ENCODE assay signal across 10 cellular contexts in the genomic region with DNA sequence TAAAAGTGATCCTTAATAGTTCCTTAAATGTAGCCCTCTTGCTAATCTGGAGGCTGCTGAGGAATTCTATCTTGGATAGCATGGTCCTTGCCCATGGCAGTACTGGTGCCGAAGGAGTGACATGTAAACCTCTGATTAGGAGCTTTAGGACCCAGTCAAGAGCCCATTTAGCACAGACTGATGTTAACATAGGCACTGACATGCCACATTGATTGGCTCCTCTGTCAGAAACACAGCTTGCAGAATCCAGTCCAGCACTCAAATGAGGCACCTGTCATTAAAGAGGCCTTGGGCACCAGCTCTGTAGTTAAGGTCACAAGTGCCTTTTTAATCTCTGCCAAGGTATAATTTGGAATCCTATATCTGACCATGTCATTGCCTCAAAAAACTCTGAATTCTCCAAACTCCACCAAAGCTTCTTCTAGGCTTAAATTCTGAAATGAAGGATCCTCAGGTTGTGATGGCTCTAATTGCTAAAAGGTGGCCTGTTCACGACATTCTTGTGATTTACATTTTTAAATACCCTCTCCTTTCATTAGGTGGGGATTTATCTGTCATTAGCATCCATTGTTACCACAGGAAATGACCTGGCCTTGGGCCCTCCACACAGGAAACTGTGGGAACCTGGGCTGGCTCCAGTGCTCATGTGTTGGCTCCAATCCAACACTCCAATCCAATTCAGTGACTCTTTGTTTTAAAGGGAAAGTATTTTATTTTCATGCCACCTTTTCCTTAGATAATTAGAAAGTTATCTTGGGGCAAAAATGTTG. TPM values are rescaled to one million over a fixed set of nuclear protein-coding genes. Genes with fewer than 3 reads are reported as not detected.
DNase-seq lines count a peak whose midpoint lies in the region; ATAC-seq, FAIRE-seq and TF ChIP-seq lines count a peak whose summit lies in the region.
"Had no signal": no experiment of that assay in that cellular context is flagged by ENCODE, and none has a peak within 500 bp of the region (broad histone marks: within the 10 kb centered on the region; RNA-seq: fewer than 3 reads in every experiment).

No MANE protein-coding gene starts in this region.

- H3K79me2 ChIP-seq in endothelial cell of umbilical vein (ENCODE audit: control insufficient read depth, insufficient read depth, low read length): no peaks in the 10 kb centered on the region

- H3K9me1 ChIP-seq in endothelial cell of umbilical vein (replicated peaks; ENCODE audit: control insufficient read depth, extremely low read depth, insufficient read depth, low read length): no peaks in the 10 kb centered on the region

- WGBS in small intestine, 3 donors: 59 to 67% (median 60%) methylated on average over 2 of the region's 2 CpGs

- H3K4me1 ChIP-seq in endothelial cell of umbilical vein (ENCODE audit: control insufficient read depth, extremely low read depth, insufficient read depth, low read length): peaks cover 35% of the 10 kb centered on the region
- H3K4me1 ChIP-seq in small intestine (ENCODE audit: control insufficient read depth in 2 of 2, insufficient read depth in 1 of 2, low read depth in 1 of 2, low read length in 1 of 2): no peaks in the 10 kb centered on the region

- peak overlapping the region; percentile 72 for H3K27ac ChIP-seq in endothelial cell of umbilical vein (ENCODE audit: insufficient read depth, low read depth, low read length)
- H3K27ac ChIP-seq in small intestine (ENCODE audit: low read depth in 1 of 2, low read length in 1 of 2): peak overlapping the region in 1 of 2 donors; percentile 2

- H3K9me3 ChIP-seq in endothelial cell of umbilical vein (replicated peaks; ENCODE audit: control insufficient read depth, insufficient read depth, low read length) (no peaks in the 10 kb centered on the region), small intestine (ENCODE audit: control insufficient read depth, low read depth) (no peaks in the 10 kb centered on the region)

- FAIRE-seq in endothelial cell of umbilical vein (lab: Jason Lieb, UNC): peak; percentile 94
- no peak for FAIRE-seq in small intestine (lab: Jason Lieb, UNC)

- H3K4me2 ChIP-seq in endothelial cell of umbilical vein (ENCODE audit: insufficient read depth, low read length): peak overlapping the region; percentile 72

- H3K4me3 ChIP-seq in endothelial cell of umbilical vein (replicated peaks in 1 of 3; ENCODE audit: insufficient read depth in 1 of 3, low read depth in 1 of 3, low read length in 3 of 3) (peak overlapping the region in 1 of 3 experiments; percentile 3), small intestine (ENCODE audit: low read depth in 1 of 2, low read length in 2 of 2) (no peak overlapping the region)

- H3K9ac ChIP-seq in endothelial cell of umbilical vein (replicated peaks; ENCODE audit: extremely low read depth, insufficient read depth, low read length): no peak overlapping the region

- TF ChIP-seq POLR2A in endothelial cell of umbilical vein (IDR thresholded peaks at IDR 0.05; ENCODE audit: low read depth, low read length): peak; percentile 50

- DNase-seq in NCI-H82 (lab: John Stamatoyannopoulos, UW): peak; percentile 46
- DNase-seq in NCI-H82 treated with DMSO at 0.1 percent for 48 hours (lab: John Stamatoyannopoulos, UW; ENCODE audit: unreplicated experiment): no peak
- DNase-seq in NCI-H510A treated with DMSO at 0.1 percent for 48 hours (lab: John Stamatoyannopoulos, UW): peak; percentile 14
- peak; percentile 88 for DNase-seq in endothelial cell of umbilical vein (ENCODE audit: low read depth, low spot score)
- peak; percentile 19 for DNase-seq in small intestine
- DNase-seq in SK-N-DZ (ENCODE audit: low spot score): no peak
- no peak for DNase-seq in activated naive CD8-positive, alpha-beta T cell treated with anti-CD3 and anti-CD28 coated beads for 36 hours
- DNase-seq: activated naive CD4-positive, alpha-beta T cell treated with anti-CD3 and anti-CD28 coated beads, Interleukin-2, amount 10 ng/mL, durations not matched to agents 7 days and 5 days; NCI-H526 had no signal

- no peak overlapping the region for H2AFZ ChIP-seq in endothelial cell of umbilical vein (ENCODE audit: low read depth, low read length)

- POLR2A ChIA-PET in endothelial cell of umbilical vein (lab: Charles Lee): no interaction called here

- dilution Hi-C loops in endothelial cell of umbilical vein (cut with MboI; ENCODE audit: extremely low pct_ligation_motif_present, low sequenced_read_pairs): no loop called here

- H3K36me3 ChIP-seq in endothelial cell of umbilical vein (ENCODE audit: control insufficient read depth in 2 of 2, extremely low read depth in 1 of 2, insufficient read depth in 2 of 2, low read length in 2 of 2): no peaks in the 10 kb centered on the region
- no peaks in the 10 kb centered on the region for H3K36me3 ChIP-seq in small intestine (ENCODE audit: control insufficient read depth in 2 of 2, insufficient read depth in 2 of 2, low read length in 2 of 2)

- H3K27ac Mint-ChIP-seq in activated naive CD8-positive, alpha-beta T cell treated with anti-CD3 and anti-CD28 coated beads for 36 hours: no peak overlapping the region
- H3K27ac Mint-ChIP-seq: activated naive CD4-positive, alpha-beta T cell treated with anti-CD3 and anti-CD28 coated beads, Interleukin-2, amount 10 ng/mL, durations not matched to agents 7 days and 5 days had no signal

- intact Hi-C loops in endothelial cell of umbilical vein (cut with micrococcal nuclease): loop anchor here (1.0 kb wide), 1 partner anchor 27 kb away; no protein-coding TSS in a partner anchor

- H3K9me3 Mint-ChIP-seq in activated naive CD8-positive, alpha-beta T cell treated with anti-CD3 and anti-CD28 coated beads for 36 hours: no peaks in the 10 kb centered on the region
- H3K9me3 Mint-ChIP-seq: activated naive CD4-positive, alpha-beta T cell treated with anti-CD3 and anti-CD28 coated beads, Interleukin-2, amount 10 ng/mL, durations not matched to agents 7 days and 5 days had no signal

- no peaks in the 10 kb centered on the region for H4K20me1 ChIP-seq in endothelial cell of umbilical vein (replicated peaks; ENCODE audit: control insufficient read depth, extremely low read depth, insufficient read depth, low read length)

- no peaks in the 10 kb centered on the region for H3K27me3 Mint-ChIP-seq in activated naive CD8-positive, alpha-beta T cell treated with anti-CD3 and anti-CD28 coated beads for 36 hours

- BruUV-seq in endothelial cell of umbilical vein (replicated peaks; lab: Mats Ljungman, UMichigan): no TSS peak

- CTCF ChIA-PET in endothelial cell of umbilical vein (lab: Charles Lee): interaction anchor here (1.2 kb wide), 1 partner anchor 31 kb away, joined by 4 read pairs; no protein-coding TSS in a partner anchor

- H3K4me3 Mint-ChIP-seq in activated naive CD8-positive, alpha-beta T cell treated with anti-CD3 and anti-CD28 coated beads for 36 hours: no peak overlapping the region
- H3K4me3 Mint-ChIP-seq: activated naive CD4-positive, alpha-beta T cell treated with anti-CD3 and anti-CD28 coated beads, Interleukin-2, amount 10 ng/mL, durations not matched to agents 7 days and 5 days had no signal

- no peaks in the 10 kb centered on the region for H3K36me3 Mint-ChIP-seq in activated naive CD8-positive, alpha-beta T cell treated with anti-CD3 and anti-CD28 coated beads for 36 hours
- H3K36me3 Mint-ChIP-seq: activated naive CD4-positive, alpha-beta T cell treated with anti-CD3 and anti-CD28 coated beads, Interleukin-2, amount 10 ng/mL, durations not matched to agents 7 days and 5 days had no signal

- ATAC-seq in GM18517 (IDR thresholded peaks at IDR 0.05; ENCODE audit: unreplicated experiment): no peak

- H3K27me3 ChIP-seq in endothelial cell of umbilical vein (ENCODE audit: control insufficient read depth in 2 of 2, insufficient read depth in 2 of 2, low read length in 2 of 2) (no peaks in the 10 kb centered on the region), small intestine (ENCODE audit: control insufficient read depth in 2 of 2, insufficient read depth in 2 of 2, low read length in 2 of 2) (no peaks in the 10 kb centered on the region)

- no peak for TF ChIP-seq CTCF in endothelial cell of umbilical vein (IDR thresholded peaks at IDR 0.05; ENCODE audit: extremely low read depth in 1 of 2, insufficient read depth in 1 of 2, low read depth in 1 of 2, low read length in 2 of 2)

- H3K4me1 Mint-ChIP-seq in activated naive CD8-positive, alpha-beta T cell treated with anti-CD3 and anti-CD28 coated beads for 36 hours: peaks cover 12% of the 10 kb centered on the region

TF ChIP-seq in endothelial cell of umbilical vein, 7 proteins besides CTCF, POLR2A, EP300 and RAD21:
- peak; percentile 73 for TF ChIP-seq GATA2 (IDR thresholded peaks at IDR 0.05; ENCODE audit: insufficient read depth, insufficient read length, low read depth, low read length)
- peak; percentile 91 for TF ChIP-seq POLR2AphosphoS5 (IDR thresholded peaks at IDR 0.05; ENCODE audit: insufficient read depth, low read depth, low read length)
- TF ChIP-seq FOS (IDR thresholded peaks at IDR 0.05; ENCODE audit: borderline replicate concordance, insufficient read depth, low read length): peak; percentile 37
- TF ChIP-seq EZH2 (IDR thresholded peaks at IDR 0.05; ENCODE audit: borderline replicate concordance, low read depth, low read length, severe bottlenecking): no peak
- no peak for TF ChIP-seq MYC (IDR thresholded peaks at IDR 0.05; ENCODE audit: low read depth, low read length)
- peak; percentile 69 for TF ChIP-seq JUN (IDR thresholded peaks at IDR 0.05; ENCODE audit: borderline replicate concordance, insufficient read depth, insufficient read length, low read depth)

RNA-seq across cellular contexts. Expression of gene RNF7, which starts 57.3 kb away (rescaled TPM):
- 121 and 136 TPM in 2 replicates for total RNA-seq in endothelial cell of umbilical vein
- polyA plus RNA-seq in endothelial cell of umbilical vein (89.5 and 120 TPM in 2 replicates), small intestine (100 to 1,000 TPM; 120 to 260 (median 208) TPM)
- polyA plus RNA-seq in endothelial cell of umbilical vein (2011; cell fraction: cytosol; rRNA removed): 143 and 148 TPM in 2 replicates
- polyA plus RNA-seq in endothelial cell of umbilical vein (2011; cell fraction: nucleus; rRNA removed): 34.5 and 41.4 TPM in 2 replicates
- polyA plus RNA-seq in endothelial cell of umbilical vein (2012): 90.3 and 101 TPM in 2 replicates
- 23.6 and 29.2 TPM in 2 replicates for polyA minus RNA-seq in endothelial cell of umbilical vein
- 18.6 TPM for polyA minus RNA-seq in endothelial cell of umbilical vein (2011; cell fraction: cytosol; rRNA and poly(A)+ RNA removed)
- polyA minus RNA-seq in endothelial cell of umbilical vein (2011; cell fraction: nucleus; rRNA and poly(A)+ RNA removed): 13.6 and 13.8 TPM in 2 replicates
- polyA plus RNA-seq in SK-N-DZ (2014; cell fraction: cytosol; rRNA removed): 113 and 136 TPM in 2 replicates
- polyA plus RNA-seq in SK-N-DZ (2014; cell fraction: nucleus; rRNA removed): 71.1 and 75.1 TPM in 2 replicates
- total RNA-seq in activated naive CD8-positive, alpha-beta T cell treated with anti-CD3 and anti-CD28 coated beads for 36 hours: 10 to 100 TPM; 67.1 to 69.1 TPM

Comparison
In these comparisons a context has a peak if more than half of its experiments do, and no peak if none do; other contexts are left out.
1. DNase-seq: peak in NCI-H82 (single experiment), NCI-H510A treated with DMSO at 0.1 percent for 48 hours (single experiment), endothelial cell of umbilical vein (single experiment) and small intestine (single experiment); none in NCI-H82 treated with DMSO at 0.1 percent for 48 hours (single experiment), SK-N-DZ (single experiment) and activated naive CD8-positive, alpha-beta T cell treated with anti-CD3 and anti-CD28 coated beads for 36 hours (single experiment).